Comparison of ENCODE assay signal across 8 cellular contexts in genomic region chr10:89414879-89415821, GRCh38. TPM values are rescaled to one million over a fixed set of nuclear protein-coding genes. Genes with fewer than 3 reads are reported as not detected.
DNase-seq lines count a peak whose midpoint lies in the region; ATAC-seq and TF ChIP-seq lines count a peak whose summit lies in the region.

No MANE protein-coding gene starts in this region.

- no peaks in the 10 kb centered on the region for H3K9me3 ChIP-seq in transverse colon

- intact Hi-C loops in transverse colon (cut with DNase I; ENCODE audit: low total_unique reads), result no loop called here

- DNase-seq in NOMO-1 treated with DMSO at 0.1 percent for 48 hours (lab: John Stamatoyannopoulos, UW; ENCODE audit: unreplicated experiment), result peak; percentile 22
- DNase-seq in NOMO-1 (lab: John Stamatoyannopoulos, UW; ENCODE audit: unreplicated experiment in 2 of 2), result no peak
- DNase-seq in OCI-M1 (lab: John Stamatoyannopoulos, UW), result peak; percentile 81
- DNase-seq in activated effector memory CD4-positive, alpha-beta T cell treated with Interleukin-2 at 50 U/mL for 16 hours, result peak; percentile 30
- DNase-seq in fibroblast of the aortic adventitia (ENCODE audit: low read depth), result peak; percentile 43
- peak; percentile 72 for DNase-seq in natural killer cell treated with Interleukin-12 subunit alpha and Interleukin-12 subunit beta and Interleukin-15 and Interleukin-18, amount 100 ng/mL, for 72 hours (ENCODE audit: low spot score)
- peak; percentile 47 for DNase-seq in transverse colon

- H3K27ac Mint-ChIP-seq in natural killer cell treated with Interleukin-12 subunit alpha and Interleukin-12 subunit beta and Interleukin-15 and Interleukin-18, amount 100 ng/mL, for 72 hours, result peak overlapping the region; percentile 91 to 96

- no peaks in the 10 kb centered on the region for H3K27me3 Mint-ChIP-seq in natural killer cell treated with Interleukin-12 subunit alpha and Interleukin-12 subunit beta and Interleukin-15 and Interleukin-18, amount 100 ng/mL, for 72 hours

- no peak for TF ChIP-seq POLR2A in transverse colon (IDR thresholded peaks at IDR 0.05)

- peaks cover 14% of the 10 kb centered on the region for H3K36me3 Mint-ChIP-seq in natural killer cell treated with Interleukin-12 subunit alpha and Interleukin-12 subunit beta and Interleukin-15 and Interleukin-18, amount 100 ng/mL, for 72 hours

- ATAC-seq in HG02884 (IDR thresholded peaks at IDR 0.05; ENCODE audit: unreplicated experiment), result peak; percentile 25
- ATAC-seq in natural killer cell treated with Interleukin-12 subunit alpha and Interleukin-12 subunit beta and Interleukin-15 and Interleukin-18, amount 100 ng/mL, for 72 hours, result peak; percentile 80 to 83

- H3K36me3 ChIP-seq in transverse colon, result peaks cover 0 to 6% (median 0%) of the 10 kb centered on the region in 4 donors

- peak overlapping the region; percentile 93 to 99 (median 95) for H3K27ac ChIP-seq in transverse colon

- H3K9me3 Mint-ChIP-seq in natural killer cell treated with Interleukin-12 subunit alpha and Interleukin-12 subunit beta and Interleukin-15 and Interleukin-18, amount 100 ng/mL, for 72 hours, result no peaks in the 10 kb centered on the region

- no peaks in the 10 kb centered on the region for H3K27me3 ChIP-seq in transverse colon

- H3K4me1 ChIP-seq in transverse colon, result peaks cover 6 to 50% (median 15%) of the 10 kb centered on the region in 4 donors

- 0 to 2% methylated on average over 7 to 48 of the region's 66 CpGs for WGBS in transverse colon (ENCODE audit: low coverage in 1 of 2), 2 donors

- no peak for TF ChIP-seq EP300 in transverse colon (IDR thresholded peaks at IDR 0.05; ENCODE audit: low read depth)

- TF ChIP-seq CTCF in fibroblast of the aortic adventitia (IDR thresholded peaks at IDR 0.05; ENCODE audit: insufficient read depth, low read length) (no peak), transverse colon (IDR thresholded peaks at IDR 0.05) (peak in 2 of 5 experiments; percentile 26 to 30)

- in situ Hi-C loops in transverse colon (cut with MboI; ENCODE audit: low pct_ligation_motif_present in 1 of 4, low pct_unique_long_range_greater_than_20kb in 1 of 4, low sequenced_read_pairs in 3 of 4), result no loop called here

- H3K4me3 Mint-ChIP-seq in natural killer cell treated with Interleukin-12 subunit alpha and Interleukin-12 subunit beta and Interleukin-15 and Interleukin-18, amount 100 ng/mL, for 72 hours, result peak overlapping the region; percentile 97

- H3K4me1 Mint-ChIP-seq in natural killer cell treated with Interleukin-12 subunit alpha and Interleukin-12 subunit beta and Interleukin-15 and Interleukin-18, amount 100 ng/mL, for 72 hours (ENCODE audit: low read depth in 2 of 2), result peaks cover 36 to 40% of the 10 kb centered on the region in 2 donors

- H3K4me3 ChIP-seq in fibroblast of the aortic adventitia (ENCODE audit: low read depth, low read length) (peak overlapping the region; percentile 83), transverse colon (peak overlapping the region; percentile 63 to 96 (median 80))

RNA-seq across cellular contexts. Expression of gene IFIT5, which starts 0.8 kb away (rescaled TPM):
- 30.7 and 36.0 TPM in 2 replicates for total RNA-seq in fibroblast of the aortic adventitia (ENCODE audit: low replicate concordance)
- total RNA-seq in natural killer cell treated with Interleukin-12 subunit alpha and Interleukin-12 subunit beta and Interleukin-15 and Interleukin-18, amount 100 ng/mL, for 72 hours, result 10 to 100 TPM in 1 of 2 donors, 1 to 10 TPM in 1; 5.2 to 17.5 TPM
- total RNA-seq in transverse colon, result 10 to 100 TPM in 3 of 4 donors, 1 to 10 TPM in 1; 1.5 to 12.5 (median 11.2) TPM

RNA-seq across cellular contexts. Expression of gene IFIT1, which starts 22.7 kb away (rescaled TPM):
- total RNA-seq in fibroblast of the aortic adventitia (ENCODE audit: low replicate concordance) (13.6 and 172 TPM in 2 replicates), transverse colon (10 to 100 TPM in 2 of 4 donors, 1 to 10 TPM in 2; 1.1 to 18.5 (median 9.4) TPM)
- total RNA-seq in natural killer cell treated with Interleukin-12 subunit alpha and Interleukin-12 subunit beta and Interleukin-15 and Interleukin-18, amount 100 ng/mL, for 72 hours, result under 1 TPM; 0.36 to 0.69 TPM

RNA-seq across cellular contexts. Expression of gene IFIT1B, which starts 37.3 kb away (rescaled TPM):
- not detected in 2 replicates for total RNA-seq in fibroblast of the aortic adventitia (ENCODE audit: low replicate concordance)
- not detected for total RNA-seq in natural killer cell treated with Interleukin-12 subunit alpha and Interleukin-12 subunit beta and Interleukin-15 and Interleukin-18, amount 100 ng/mL, for 72 hours
- not detected for total RNA-seq in transverse colon

Comparison
In these comparisons a context has a peak if more than half of its experiments do, and no peak if none do; other contexts are left out.
1. DNase-seq: peak in NOMO-1 treated with DMSO at 0.1 percent for 48 hours (single experiment), OCI-M1 (single experiment), activated effector memory CD4-positive, alpha-beta T cell treated with Interleukin-2 at 50 U/mL for 16 hours (single experiment), fibroblast of the aortic adventitia (single experiment), natural killer cell treated with Interleukin-12 subunit alpha and Interleukin-12 subunit beta and Interleukin-15 and Interleukin-18, amount 100 ng/mL, for 72 hours (single experiment) and transverse colon (single experiment); none in NOMO-1 (0 of 2).